In genomic region chr2:88857274-88857741, GRCh38 we compare ENCODE assay signal across 18 cellular contexts.
DNase-seq lines count a peak whose midpoint lies in the region; ATAC-seq and TF ChIP-seq lines count a peak whose summit lies in the region.
"Had no signal": no experiment of that assay in that cellular context is flagged by ENCODE, and none has a peak within 500 bp of the region (broad histone marks: within the 10 kb centered on the region; RNA-seq: fewer than 3 reads in every experiment).

No MANE protein-coding gene starts in this region.

- ATAC-seq in WTC11: no peak
- ATAC-seq in GM21619 (IDR thresholded peaks at IDR 0.05; ENCODE audit: unreplicated experiment): no peak
- ATAC-seq: activated CD8-positive, alpha-beta T cell treated with anti-CD3 and anti-CD28 coated beads, Interleukin-2, amount 10 ng/mL, durations not matched to agents 7 days and 5 days; activated T-helper 17 cell treated with anti-CD3 and anti-CD28 coated beads, Interleukin-2, amount 50 U/mL, for 72 hours had no signal

- POLR2A ChIA-PET in WTC11 (lab: Charles Lee): no interaction called here

- DNase-seq in GM12864 (ENCODE audit: low read depth): peak; percentile 83
- DNase-seq in HuH-7 (ENCODE audit: low spot score): peak; percentile 50
- DNase-seq in WTC11 (ENCODE audit: low spot score): no peak
- DNase-seq in mucosa of gallbladder (ENCODE audit: low spot score): peak; percentile 36
- DNase-seq in hypothalamus (lab: John Stamatoyannopoulos, UW): no peak
- DNase-seq in globus pallidus (ENCODE audit: low spot score): no peak
- DNase-seq in HCEC 1CT: no peak
- DNase-seq: activated CD8-positive, alpha-beta T cell treated with anti-CD3 and anti-CD28 coated beads, Interleukin-2, amount 10 ng/mL, durations not matched to agents 7 days and 5 days; adrenal gland; foreskin fibroblast; NCI-H1105 treated with DMSO at 0.1 percent for 48 hours; NCI-H446; nephron progenitor cell; stimulated activated CD4-positive, alpha-beta T cell treated with anti-CD3 and anti-CD28 coated beads, Interleukin-15, amount 100 ng/mL, for 24 hours had no signal

- H3K9me3 Mint-ChIP-seq in WTC11: peaks cover 13% of the 10 kb centered on the region
- H3K9me3 Mint-ChIP-seq: activated T-helper 17 cell treated with anti-CD3 and anti-CD28 coated beads, Interleukin-2, amount 50 U/mL, for 72 hours had no signal

- TF ChIP-seq CTCF in GM12864 (IDR thresholded peaks at IDR 0.05; ENCODE audit: low read depth, low read length, missing control alignments) (no peak), WTC11 (IDR thresholded peaks at IDR 0.05) (no peak)

- H3K4me1 Mint-ChIP-seq in WTC11: peaks cover 35% of the 10 kb centered on the region
- H3K4me1 Mint-ChIP-seq: activated T-helper 17 cell treated with anti-CD3 and anti-CD28 coated beads, Interleukin-2, amount 50 U/mL, for 72 hours; nephron progenitor cell had no signal

- H3K4me3 Mint-ChIP-seq in WTC11: no peak overlapping the region
- H3K4me3 Mint-ChIP-seq: activated CD8-positive, alpha-beta T cell treated with anti-CD3 and anti-CD28 coated beads, Interleukin-2, amount 10 ng/mL, durations not matched to agents 7 days and 5 days; activated T-helper 17 cell treated with anti-CD3 and anti-CD28 coated beads, Interleukin-2, amount 50 U/mL, for 72 hours; nephron progenitor cell had no signal

- no peaks in the 10 kb centered on the region; the same call in 1 of the 2 replicates for H3K27me3 Mint-ChIP-seq in WTC11 (ENCODE audit: low read depth)

- H3K27ac Mint-ChIP-seq in WTC11: peak overlapping the region; percentile 74; the same call in 1 of the 2 replicates
- H3K27ac Mint-ChIP-seq: activated CD8-positive, alpha-beta T cell treated with anti-CD3 and anti-CD28 coated beads, Interleukin-2, amount 10 ng/mL, durations not matched to agents 7 days and 5 days; activated T-helper 17 cell treated with anti-CD3 and anti-CD28 coated beads, Interleukin-2, amount 50 U/mL, for 72 hours; nephron progenitor cell had no signal

- no peaks in the 10 kb centered on the region; the same call in 1 of the 2 replicates for H3K36me3 Mint-ChIP-seq in WTC11

- CTCF ChIA-PET in WTC11 (lab: Charles Lee): interaction anchor here (2.3 to 3.6 kb wide), 2 partner anchors 23 to 25 kb away, joined by 9 to 25 read pairs; no protein-coding TSS in a partner anchor

- peak overlapping the region; percentile 78 for H3K4me3 ChIP-seq in GM12864 (ENCODE audit: low read depth, low read length)
- H3K4me3 ChIP-seq: adrenal gland, lung, SK-N-MC had no signal

TF ChIP-seq in WTC11, 78 proteins besides CTCF, POLR2A, EP300 and RAD21 (continues in another document):
- TF ChIP-seq FOXP4 (CRISPR knock-in tag; IDR thresholded peaks at IDR 0.05) (no peak), MXD4 (CRISPR knock-in tag; IDR thresholded peaks at IDR 0.05; ENCODE audit: borderline replicate concordance) (no peak), ZNF532 (CRISPR knock-in tag; IDR thresholded peaks at IDR 0.05; ENCODE audit: borderline replicate concordance) (no peak), ZMAT4 (CRISPR knock-in tag; IDR thresholded peaks at IDR 0.05) (no peak), IRF1 (CRISPR knock-in tag; IDR thresholded peaks at IDR 0.05) (no peak), ZNF121 (CRISPR knock-in tag; IDR thresholded peaks at IDR 0.05) (no peak), CREB1 (CRISPR knock-in tag; IDR thresholded peaks at IDR 0.05) (no peak), RELA (CRISPR knock-in tag; IDR thresholded peaks at IDR 0.05; ENCODE audit: borderline replicate concordance) (no peak), JAZF1 (CRISPR knock-in tag; IDR thresholded peaks at IDR 0.05) (no peak), ZNF425 (CRISPR knock-in tag; conservative IDR thresholded peaks at IDR 0.05) (no peak)

Comparison
In these comparisons a context has a peak if more than half of its experiments do, and no peak if none do; other contexts are left out.
1. DNase-seq: peak in GM12864 (single experiment), HuH-7 (single experiment) and mucosa of gallbladder (single experiment); none in WTC11 (single experiment), hypothalamus (0 of 51), globus pallidus (single experiment) and HCEC 1CT (single experiment).